Comparison of ENCODE assay signal across 21 cellular contexts in genomic region chr3:12335421-12335820, GRCh38.
"Had no signal": no experiment of that assay in that cellular context is flagged by ENCODE, and none has a peak within 500 bp of the region (broad histone marks: within the 10 kb centered on the region; RNA-seq: fewer than 3 reads in every experiment).

No MANE protein-coding gene starts in this region.

- H3K27me3 Mint-ChIP-seq: T-cell had no signal

- H3K27me3 ChIP-seq: body of pancreas, heart left ventricle, left lung, right lobe of liver, suprapubic skin, tibial artery had no signal

- ATAC-seq: body of pancreas, heart left ventricle, right lobe of liver had no signal

- H3K27ac ChIP-seq: body of pancreas, heart left ventricle, left lung, lower lobe of right lung, right lobe of liver, suprapubic skin, tibial artery, VCaP had no signal

- H3K9me3 ChIP-seq: body of pancreas, heart left ventricle, left lung, lower lobe of right lung, right lobe of liver, suprapubic skin, tibial artery had no signal

- H3K4me3 ChIP-seq: body of pancreas, heart left ventricle, left lung, lower lobe of right lung, right lobe of liver, suprapubic skin, tibial artery had no signal

- H3K36me3 ChIP-seq: heart left ventricle, left lung, lower lobe of right lung, right lobe of liver, suprapubic skin, tibial artery had no signal

- H3K36me3 Mint-ChIP-seq: T-cell had no signal

- H3K27ac Mint-ChIP-seq: activated naive CD4-positive, alpha-beta T cell treated with anti-CD3 and anti-CD28 coated beads for 36 hours had no signal

- H3K9me3 Mint-ChIP-seq: activated naive CD4-positive, alpha-beta T cell treated with anti-CD3 and anti-CD28 coated beads for 36 hours; T-cell had no signal

- H3K4me3 Mint-ChIP-seq: activated naive CD4-positive, alpha-beta T cell treated with anti-CD3 and anti-CD28 coated beads for 36 hours; nephron had no signal

- H3K4me1 ChIP-seq: body of pancreas, left lung, lower lobe of right lung, suprapubic skin, tibial artery had no signal

- DNase-seq: activated CD4-positive, alpha-beta T cell treated with anti-CD3 and anti-CD28 coated beads for 4 hours; activated CD4-positive, alpha-beta T cell treated with anti-CD3 and anti-CD28 coated beads, Interleukin-2, amount 50 U/mL, for 4 hours; activated effector memory CD4-positive, alpha-beta T cell treated with anti-CD3 and anti-CD28 coated beads, Interleukin-2, amount 50 U/mL, for 16 hours; activated naive CD4-positive, alpha-beta T cell treated with anti-CD3 and anti-CD28 coated beads for 36 hours; aorta; body of pancreas; effector CD8-positive, alpha-beta T cell; heart left ventricle; left lung; lower lobe of right lung; mesenchymal stem cell; posterior cingulate gyrus; right lobe of liver; stimulated activated CD4-positive, alpha-beta T cell treated with anti-CD3 and anti-CD28 coated beads, Interleukin-2, amount 100 ng/mL, for 48 hours; stimulated activated naive CD8-positive, alpha-beta T cell treated with anti-CD3 and anti-CD28 coated beads, Interleukin-15, Interleukin-2, amounts not matched to agents 100 U/mL and 50 U/mL, for 24 hours; T-helper 9 cell; tibial artery had no signal
